1 cellular context compared by ENCODE assay signal in the genomic region with DNA sequence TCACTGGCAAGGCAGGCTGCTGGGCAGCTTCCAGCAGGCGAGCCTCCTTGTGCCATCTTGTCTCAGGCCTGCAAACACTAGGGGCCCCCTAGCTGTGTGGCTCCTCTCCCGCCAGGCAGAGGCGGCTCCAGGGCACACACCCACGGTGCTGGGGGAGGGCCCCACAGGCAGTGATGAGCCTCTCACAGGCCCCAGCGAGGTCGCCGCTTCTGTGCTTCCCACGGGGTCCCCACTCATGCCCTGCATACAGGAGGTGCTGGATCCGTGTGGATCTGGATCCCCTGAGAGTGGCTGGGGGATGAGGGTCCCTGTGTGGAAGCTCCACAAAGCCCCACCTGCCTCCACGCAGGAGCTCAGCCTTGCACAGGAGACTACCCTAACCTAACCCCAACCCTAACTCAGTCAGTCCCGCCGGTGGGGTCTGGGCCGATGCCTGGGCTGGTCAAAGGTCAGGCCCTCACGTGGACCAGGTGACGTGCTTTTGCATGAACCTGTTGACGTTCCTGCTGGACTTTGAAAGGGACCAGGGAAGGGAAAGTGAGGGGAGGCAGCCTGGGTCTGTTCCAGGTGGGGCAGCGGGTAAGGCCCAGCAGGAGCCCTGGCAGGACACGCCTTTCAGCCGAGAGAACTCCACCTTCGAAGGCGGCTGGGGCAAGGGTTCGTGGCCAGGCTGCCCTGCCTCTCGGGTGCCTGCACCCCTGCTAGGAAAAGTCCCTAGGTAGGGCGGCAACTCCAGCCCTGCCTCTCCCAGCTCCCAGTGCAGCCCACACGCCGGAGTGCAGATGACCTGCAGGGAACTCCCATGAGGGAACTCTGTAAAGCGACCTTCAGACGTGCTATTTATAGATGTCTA.
A peak's percentile ranks its signal among the peaks of the same experiment; 100 is the strongest.
TF ChIP-seq lines count a peak whose summit lies in the region.

No MANE protein-coding gene starts in this region.

TF ChIP-seq in HepG2, 621 proteins besides CTCF, POLR2A, EP300 and RAD21 (continued from another document and continues in another):
- TF ChIP-seq, protein P1, sequence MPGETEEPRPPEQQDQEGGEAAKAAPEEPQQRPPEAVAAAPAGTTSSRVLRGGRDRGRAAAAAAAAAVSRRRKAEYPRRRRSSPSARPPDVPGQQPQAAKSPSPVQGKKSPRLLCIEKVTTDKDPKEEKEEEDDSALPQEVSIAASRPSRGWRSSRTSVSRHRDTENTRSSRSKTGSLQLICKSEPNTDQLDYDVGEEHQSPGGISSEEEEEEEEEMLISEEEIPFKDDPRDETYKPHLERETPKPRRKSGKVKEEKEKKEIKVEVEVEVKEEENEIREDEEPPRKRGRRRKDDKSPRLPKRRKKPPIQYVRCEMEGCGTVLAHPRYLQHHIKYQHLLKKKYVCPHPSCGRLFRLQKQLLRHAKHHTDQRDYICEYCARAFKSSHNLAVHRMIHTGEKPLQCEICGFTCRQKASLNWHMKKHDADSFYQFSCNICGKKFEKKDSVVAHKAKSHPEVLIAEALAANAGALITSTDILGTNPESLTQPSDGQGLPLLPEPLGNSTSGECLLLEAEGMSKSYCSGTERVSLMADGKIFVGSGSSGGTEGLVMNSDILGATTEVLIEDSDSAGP (CRISPR knock-in tag; IDR thresholded peaks at IDR 0.05; ENCODE audit: borderline replicate concordance): peak; percentile 84
- TF ChIP-seq, protein P2, sequence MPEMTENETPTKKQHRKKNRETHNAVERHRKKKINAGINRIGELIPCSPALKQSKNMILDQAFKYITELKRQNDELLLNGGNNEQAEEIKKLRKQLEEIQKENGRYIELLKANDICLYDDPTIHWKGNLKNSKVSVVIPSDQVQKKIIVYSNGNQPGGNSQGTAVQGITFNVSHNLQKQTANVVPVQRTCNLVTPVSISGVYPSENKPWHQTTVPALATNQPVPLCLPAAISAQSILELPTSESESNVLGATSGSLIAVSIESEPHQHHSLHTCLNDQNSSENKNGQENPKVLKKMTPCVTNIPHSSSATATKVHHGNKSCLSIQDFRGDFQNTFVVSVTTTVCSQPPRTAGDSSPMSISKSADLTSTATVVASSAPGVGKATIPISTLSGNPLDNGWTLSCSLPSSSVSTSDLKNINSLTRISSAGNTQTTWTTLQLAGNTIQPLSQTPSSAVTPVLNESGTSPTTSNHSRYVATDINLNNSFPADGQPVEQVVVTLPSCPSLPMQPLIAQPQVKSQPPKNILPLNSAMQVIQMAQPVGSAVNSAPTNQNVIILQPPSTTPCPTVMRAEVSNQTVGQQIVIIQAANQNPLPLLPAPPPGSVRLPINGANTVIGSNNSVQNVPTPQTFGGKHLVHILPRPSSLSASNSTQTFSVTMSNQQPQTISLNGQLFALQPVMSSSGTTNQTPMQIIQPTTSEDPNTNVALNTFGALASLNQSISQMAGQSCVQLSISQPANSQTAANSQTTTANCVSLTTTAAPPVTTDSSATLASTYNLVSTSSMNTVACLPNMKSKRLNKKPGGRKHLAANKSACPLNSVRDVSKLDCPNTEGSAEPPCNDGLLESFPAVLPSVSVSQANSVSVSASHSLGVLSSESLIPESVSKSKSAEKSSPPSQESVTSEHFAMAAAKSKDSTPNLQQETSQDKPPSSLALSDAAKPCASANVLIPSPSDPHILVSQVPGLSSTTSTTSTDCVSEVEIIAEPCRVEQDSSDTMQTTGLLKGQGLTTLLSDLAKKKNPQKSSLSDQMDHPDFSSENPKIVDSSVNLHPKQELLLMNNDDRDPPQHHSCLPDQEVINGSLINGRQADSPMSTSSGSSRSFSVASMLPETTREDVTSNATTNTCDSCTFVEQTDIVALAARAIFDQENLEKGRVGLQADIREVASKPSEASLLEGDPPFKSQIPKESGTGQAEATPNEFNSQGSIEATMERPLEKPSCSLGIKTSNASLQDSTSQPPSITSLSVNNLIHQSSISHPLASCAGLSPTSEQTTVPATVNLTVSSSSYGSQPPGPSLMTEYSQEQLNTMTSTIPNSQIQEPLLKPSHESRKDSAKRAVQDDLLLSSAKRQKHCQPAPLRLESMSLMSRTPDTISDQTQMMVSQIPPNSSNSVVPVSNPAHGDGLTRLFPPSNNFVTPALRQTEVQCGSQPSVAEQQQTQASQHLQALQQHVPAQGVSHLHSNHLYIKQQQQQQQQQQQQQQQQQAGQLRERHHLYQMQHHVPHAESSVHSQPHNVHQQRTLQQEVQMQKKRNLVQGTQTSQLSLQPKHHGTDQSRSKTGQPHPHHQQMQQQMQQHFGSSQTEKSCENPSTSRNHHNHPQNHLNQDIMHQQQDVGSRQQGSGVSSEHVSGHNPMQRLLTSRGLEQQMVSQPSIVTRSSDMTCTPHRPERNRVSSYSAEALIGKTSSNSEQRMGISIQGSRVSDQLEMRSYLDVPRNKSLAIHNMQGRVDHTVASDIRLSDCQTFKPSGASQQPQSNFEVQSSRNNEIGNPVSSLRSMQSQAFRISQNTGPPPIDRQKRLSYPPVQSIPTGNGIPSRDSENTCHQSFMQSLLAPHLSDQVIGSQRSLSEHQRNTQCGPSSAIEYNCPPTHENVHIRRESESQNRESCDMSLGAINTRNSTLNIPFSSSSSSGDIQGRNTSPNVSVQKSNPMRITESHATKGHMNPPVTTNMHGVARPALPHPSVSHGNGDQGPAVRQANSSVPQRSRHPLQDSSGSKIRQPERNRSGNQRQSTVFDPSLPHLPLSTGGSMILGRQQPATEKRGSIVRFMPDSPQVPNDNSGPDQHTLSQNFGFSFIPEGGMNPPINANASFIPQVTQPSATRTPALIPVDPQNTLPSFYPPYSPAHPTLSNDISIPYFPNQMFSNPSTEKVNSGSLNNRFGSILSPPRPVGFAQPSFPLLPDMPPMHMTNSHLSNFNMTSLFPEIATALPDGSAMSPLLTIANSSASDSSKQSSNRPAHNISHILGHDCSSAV (CRISPR knock-in tag; IDR thresholded peaks at IDR 0.05; ENCODE audit: borderline replicate concordance): peak; percentile 56; the same call in 1 of the 2 replicates
- TF ChIP-seq, protein P3, sequence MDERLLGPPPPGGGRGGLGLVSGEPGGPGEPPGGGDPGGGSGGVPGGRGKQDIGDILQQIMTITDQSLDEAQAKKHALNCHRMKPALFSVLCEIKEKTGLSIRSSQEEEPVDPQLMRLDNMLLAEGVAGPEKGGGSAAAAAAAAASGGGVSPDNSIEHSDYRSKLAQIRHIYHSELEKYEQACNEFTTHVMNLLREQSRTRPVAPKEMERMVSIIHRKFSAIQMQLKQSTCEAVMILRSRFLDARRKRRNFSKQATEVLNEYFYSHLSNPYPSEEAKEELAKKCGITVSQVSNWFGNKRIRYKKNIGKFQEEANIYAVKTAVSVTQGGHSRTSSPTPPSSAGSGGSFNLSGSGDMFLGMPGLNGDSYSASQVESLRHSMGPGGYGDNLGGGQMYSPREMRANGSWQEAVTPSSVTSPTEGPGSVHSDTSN (CRISPR knock-in tag; IDR thresholded peaks at IDR 0.05): 0 out of 2 replicates have a peak, but pooled peaks have one; percentile 39
- TF ChIP-seq, protein P4, sequence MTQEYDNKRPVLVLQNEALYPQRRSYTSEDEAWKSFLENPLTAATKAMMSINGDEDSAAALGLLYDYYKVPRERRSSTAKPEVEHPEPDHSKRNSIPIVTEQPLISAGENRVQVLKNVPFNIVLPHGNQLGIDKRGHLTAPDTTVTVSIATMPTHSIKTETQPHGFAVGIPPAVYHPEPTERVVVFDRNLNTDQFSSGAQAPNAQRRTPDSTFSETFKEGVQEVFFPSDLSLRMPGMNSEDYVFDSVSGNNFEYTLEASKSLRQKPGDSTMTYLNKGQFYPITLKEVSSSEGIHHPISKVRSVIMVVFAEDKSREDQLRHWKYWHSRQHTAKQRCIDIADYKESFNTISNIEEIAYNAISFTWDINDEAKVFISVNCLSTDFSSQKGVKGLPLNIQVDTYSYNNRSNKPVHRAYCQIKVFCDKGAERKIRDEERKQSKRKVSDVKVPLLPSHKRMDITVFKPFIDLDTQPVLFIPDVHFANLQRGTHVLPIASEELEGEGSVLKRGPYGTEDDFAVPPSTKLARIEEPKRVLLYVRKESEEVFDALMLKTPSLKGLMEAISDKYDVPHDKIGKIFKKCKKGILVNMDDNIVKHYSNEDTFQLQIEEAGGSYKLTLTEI (CRISPR knock-in tag; conservative IDR thresholded peaks at IDR 0.05): no peak
- TF ChIP-seq ZNF556 (CRISPR knock-in tag; IDR thresholded peaks at IDR 0.05; ENCODE audit: borderline replicate concordance) (peak; percentile 99), ZNF530 (CRISPR knock-in tag; IDR thresholded peaks at IDR 0.05; ENCODE audit: low read depth) (no peak), ZNF792 (CRISPR knock-in tag; IDR thresholded peaks at IDR 0.05) (peak; percentile 94), HDAC1 (CRISPR knock-in tag; IDR thresholded peaks at IDR 0.05) (peak; percentile 99), SAP130 (CRISPR knock-in tag; IDR thresholded peaks at IDR 0.05; ENCODE audit: low read depth) (peak; percentile 98), NONO (IDR thresholded peaks at IDR 0.05) (no peak), NONO (CRISPR knock-in tag; conservative IDR thresholded peaks at IDR 0.05) (peak; percentile 99), MIER2 (CRISPR knock-in tag; IDR thresholded peaks at IDR 0.05) (peak; percentile 58), ZMYM2 (CRISPR knock-in tag; IDR thresholded peaks at IDR 0.05) (peak; percentile 96), MED13 (CRISPR knock-in tag; IDR thresholded peaks at IDR 0.05) (peak; percentile 85; the same call in 1 of the 2 replicates), HOXA3 (CRISPR knock-in tag; IDR thresholded peaks at IDR 0.05) (peak; percentile 97), ARNT2 (CRISPR knock-in tag; IDR thresholded peaks at IDR 0.05; ENCODE audit: low read depth) (peak; percentile 75; the same call in 1 of the 2 replicates), ZSCAN25 (CRISPR knock-in tag; IDR thresholded peaks at IDR 0.05) (peak; percentile 99), SIN3A (IDR thresholded peaks at IDR 0.05; ENCODE audit: borderline replicate concordance, low read depth, low read length) (peak; percentile 31; the same call in 1 of the 2 replicates), TBP (CRISPR knock-in tag; IDR thresholded peaks at IDR 0.05) (peak; percentile 26; the same call in 1 of the 2 replicates), ZNF605 (CRISPR knock-in tag; IDR thresholded peaks at IDR 0.05) (peak; percentile 85), ZNF766 (CRISPR knock-in tag; IDR thresholded peaks at IDR 0.05; ENCODE audit: borderline replicate concordance) (peak; percentile 83; the same call in 1 of the 2 replicates)
- TF ChIP-seq, protein P5, sequence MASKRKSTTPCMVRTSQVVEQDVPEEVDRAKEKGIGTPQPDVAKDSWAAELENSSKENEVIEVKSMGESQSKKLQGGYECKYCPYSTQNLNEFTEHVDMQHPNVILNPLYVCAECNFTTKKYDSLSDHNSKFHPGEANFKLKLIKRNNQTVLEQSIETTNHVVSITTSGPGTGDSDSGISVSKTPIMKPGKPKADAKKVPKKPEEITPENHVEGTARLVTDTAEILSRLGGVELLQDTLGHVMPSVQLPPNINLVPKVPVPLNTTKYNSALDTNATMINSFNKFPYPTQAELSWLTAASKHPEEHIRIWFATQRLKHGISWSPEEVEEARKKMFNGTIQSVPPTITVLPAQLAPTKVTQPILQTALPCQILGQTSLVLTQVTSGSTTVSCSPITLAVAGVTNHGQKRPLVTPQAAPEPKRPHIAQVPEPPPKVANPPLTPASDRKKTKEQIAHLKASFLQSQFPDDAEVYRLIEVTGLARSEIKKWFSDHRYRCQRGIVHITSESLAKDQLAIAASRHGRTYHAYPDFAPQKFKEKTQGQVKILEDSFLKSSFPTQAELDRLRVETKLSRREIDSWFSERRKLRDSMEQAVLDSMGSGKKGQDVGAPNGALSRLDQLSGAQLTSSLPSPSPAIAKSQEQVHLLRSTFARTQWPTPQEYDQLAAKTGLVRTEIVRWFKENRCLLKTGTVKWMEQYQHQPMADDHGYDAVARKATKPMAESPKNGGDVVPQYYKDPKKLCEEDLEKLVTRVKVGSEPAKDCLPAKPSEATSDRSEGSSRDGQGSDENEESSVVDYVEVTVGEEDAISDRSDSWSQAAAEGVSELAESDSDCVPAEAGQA (IDR thresholded peaks at IDR 0.05; ENCODE audit: low read depth): peak; percentile 68
- TF ChIP-seq, protein P5 (CRISPR knock-in tag; IDR thresholded peaks at IDR 0.05; ENCODE audit: borderline replicate concordance): no peak
- TF ChIP-seq, protein P6, sequence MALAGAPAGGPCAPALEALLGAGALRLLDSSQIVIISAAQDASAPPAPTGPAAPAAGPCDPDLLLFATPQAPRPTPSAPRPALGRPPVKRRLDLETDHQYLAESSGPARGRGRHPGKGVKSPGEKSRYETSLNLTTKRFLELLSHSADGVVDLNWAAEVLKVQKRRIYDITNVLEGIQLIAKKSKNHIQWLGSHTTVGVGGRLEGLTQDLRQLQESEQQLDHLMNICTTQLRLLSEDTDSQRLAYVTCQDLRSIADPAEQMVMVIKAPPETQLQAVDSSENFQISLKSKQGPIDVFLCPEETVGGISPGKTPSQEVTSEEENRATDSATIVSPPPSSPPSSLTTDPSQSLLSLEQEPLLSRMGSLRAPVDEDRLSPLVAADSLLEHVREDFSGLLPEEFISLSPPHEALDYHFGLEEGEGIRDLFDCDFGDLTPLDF (CRISPR knock-in tag; IDR thresholded peaks at IDR 0.05): 0 out of 2 replicates have a peak, but pooled peaks have one; percentile 38
- TF ChIP-seq, protein P7, sequence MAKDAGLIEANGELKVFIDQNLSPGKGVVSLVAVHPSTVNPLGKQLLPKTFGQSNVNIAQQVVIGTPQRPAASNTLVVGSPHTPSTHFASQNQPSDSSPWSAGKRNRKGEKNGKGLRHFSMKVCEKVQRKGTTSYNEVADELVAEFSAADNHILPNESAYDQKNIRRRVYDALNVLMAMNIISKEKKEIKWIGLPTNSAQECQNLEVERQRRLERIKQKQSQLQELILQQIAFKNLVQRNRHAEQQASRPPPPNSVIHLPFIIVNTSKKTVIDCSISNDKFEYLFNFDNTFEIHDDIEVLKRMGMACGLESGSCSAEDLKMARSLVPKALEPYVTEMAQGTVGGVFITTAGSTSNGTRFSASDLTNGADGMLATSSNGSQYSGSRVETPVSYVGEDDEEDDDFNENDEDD (CRISPR knock-in tag; IDR thresholded peaks at IDR 0.05; ENCODE audit: borderline replicate concordance): peak; percentile 83; the same call in 1 of the 2 replicates
- TF ChIP-seq, protein P8, sequence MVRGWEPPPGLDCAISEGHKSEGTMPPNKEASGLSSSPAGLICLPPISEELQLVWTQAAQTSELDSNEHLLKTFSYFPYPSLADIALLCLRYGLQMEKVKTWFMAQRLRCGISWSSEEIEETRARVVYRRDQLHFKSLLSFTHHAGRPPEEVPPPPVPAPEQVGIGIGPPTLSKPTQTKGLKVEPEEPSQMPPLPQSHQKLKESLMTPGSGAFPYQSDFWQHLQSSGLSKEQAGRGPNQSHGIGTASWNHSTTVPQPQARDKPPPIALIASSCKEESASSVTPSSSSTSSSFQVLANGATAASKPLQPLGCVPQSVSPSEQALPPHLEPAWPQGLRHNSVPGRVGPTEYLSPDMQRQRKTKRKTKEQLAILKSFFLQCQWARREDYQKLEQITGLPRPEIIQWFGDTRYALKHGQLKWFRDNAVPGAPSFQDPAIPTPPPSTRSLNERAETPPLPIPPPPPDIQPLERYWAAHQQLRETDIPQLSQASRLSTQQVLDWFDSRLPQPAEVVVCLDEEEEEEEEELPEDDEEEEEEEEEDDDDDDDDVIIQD (CRISPR knock-in tag; IDR thresholded peaks at IDR 0.05; ENCODE audit: low read depth): peak; percentile 81; the same call in 1 of the 2 replicates
